Comparison of ENCODE assay signal across 12 cellular contexts in the genomic region with DNA sequence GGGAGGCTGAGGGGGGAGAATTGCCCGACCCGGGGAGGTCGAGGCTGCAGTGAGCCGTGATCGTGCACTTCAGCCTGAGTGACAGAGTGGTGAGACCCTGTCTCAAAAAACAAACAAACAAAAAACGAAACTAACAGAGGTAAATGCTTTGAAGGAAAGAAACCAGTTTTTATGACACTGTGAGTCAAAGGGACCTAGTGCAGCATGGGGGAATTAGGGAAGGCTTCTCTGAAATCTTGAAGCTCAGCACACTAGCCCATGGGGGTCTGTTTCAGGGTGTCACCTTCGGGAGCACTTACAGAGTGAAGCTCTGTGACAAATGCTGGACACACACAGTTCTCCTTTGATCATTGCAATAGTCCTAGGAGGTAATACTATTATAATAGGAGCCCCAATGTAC. TPM values are rescaled to one million over a fixed set of nuclear protein-coding genes. Genes with fewer than 3 reads are reported as not detected.
A peak's percentile ranks its signal among the peaks of the same experiment; 100 is the strongest.
DNase-seq lines count a peak whose midpoint lies in the region; ATAC-seq, FAIRE-seq and TF ChIP-seq lines count a peak whose summit lies in the region.
"Had no signal": no experiment of that assay in that cellular context is flagged by ENCODE, and none has a peak within 500 bp of the region (broad histone marks: within the 10 kb centered on the region; RNA-seq: fewer than 3 reads in every experiment).

No MANE protein-coding gene starts in this region.

- POLR2A ChIA-PET in A673 (lab: Charles Lee; ENCODE audit: low non-redundant PET) = interaction anchor here (0.9 kb wide), 1 partner anchor 329 kb away, joined by 3 read pairs; no protein-coding TSS in a partner anchor
- POLR2A ChIA-PET in OCI-LY7 (lab: Charles Lee) = interaction anchor here (1.1 kb wide), 1 partner anchor 12 kb away, joined by 8 read pairs; no protein-coding TSS in a partner anchor
- POLR2A ChIA-PET in H1 (lab: Charles Lee; ENCODE audit: partially characterized antibody) = interaction anchor here (0.8 to 0.9 kb wide), 2 partner anchors 9 to 15 kb away, joined by 4 read pairs; no protein-coding TSS in a partner anchor

- H3K4me3 Mint-ChIP-seq in neural progenitor cell = no peak overlapping the region

- H3K27me3 Mint-ChIP-seq in neural progenitor cell (ENCODE audit: insufficient read depth, low read depth) = peaks cover 4% of the 10 kb centered on the region

- H4K20me1 ChIP-seq in OCI-LY7 (ENCODE audit: insufficient read depth, low read length) = no peaks in the 10 kb centered on the region
- H4K20me1 ChIP-seq in H1 (replicated peaks in 1 of 2; ENCODE audit: control insufficient read depth in 1 of 2, insufficient read depth in 2 of 2, low read length in 2 of 2) = no peaks in the 10 kb centered on the region
- no peaks in the 10 kb centered on the region for H4K20me1 ChIP-seq in neural progenitor cell (ENCODE audit: low read depth)

- H2BK120ac ChIP-seq in H1 (replicated peaks; ENCODE audit: low read depth, low read length) = no peak overlapping the region

- peaks cover 56% of the 10 kb centered on the region for H3K4me1 ChIP-seq in A673 (ENCODE audit: insufficient read depth, low read length, poor library complexity, severe bottlenecking)
- H3K4me1 ChIP-seq in OCI-LY7 (ENCODE audit: insufficient read depth, low read length, poor library complexity, severe bottlenecking) = peaks cover 11% of the 10 kb centered on the region
- peaks cover 0 to 11% (median 4%) of the 10 kb centered on the region in 4 experiments; a peak in 5 of 7 replicates for H3K4me1 ChIP-seq in H1 (replicated peaks in 1 of 4; ENCODE audit: control insufficient read depth in 3 of 4, insufficient read depth in 4 of 4, low read length in 3 of 4)
- no peaks in the 10 kb centered on the region for H3K4me1 ChIP-seq in neural progenitor cell
- no peaks in the 10 kb centered on the region for H3K4me1 ChIP-seq in testis

- H3K4me3 ChIP-seq in A673 (ENCODE audit: low read depth, low read length, poor library complexity, severe bottlenecking) (no peak overlapping the region), OCI-LY7 (ENCODE audit: low read depth, low read length, poor library complexity, severe bottlenecking) (peak overlapping the region; percentile 9), H1 (ENCODE audit: extremely low read depth in 1 of 4, insufficient read depth in 2 of 4, low read depth in 3 of 4, low read length in 4 of 4) (no peak overlapping the region), neural progenitor cell (no peak overlapping the region), testis (no peak overlapping the region)

- H3K23ac ChIP-seq in H1 (ENCODE audit: insufficient read length) = no peak overlapping the region

- H3K4ac ChIP-seq in H1 (replicated peaks; ENCODE audit: insufficient read length, low read depth, low read length) = no peak overlapping the region

- no peaks in the 10 kb centered on the region for H3K27me3 ChIP-seq in A673 (replicated peaks; ENCODE audit: insufficient read depth, low read depth, low read length, poor library complexity)
- no peaks in the 10 kb centered on the region for H3K27me3 ChIP-seq in H1 (replicated peaks in 1 of 4; ENCODE audit: control insufficient read depth in 3 of 4, extremely low read depth in 1 of 4, insufficient read depth in 3 of 4, low read length in 3 of 4)
- no peaks in the 10 kb centered on the region for H3K27me3 ChIP-seq in neural progenitor cell
- H3K27me3 ChIP-seq in testis = no peaks in the 10 kb centered on the region

- no TSS peak for BruUV-seq in A673 (replicated peaks; lab: Mats Ljungman, UMichigan)
- no TSS peak for BruUV-seq in OCI-LY7 (replicated peaks; lab: Mats Ljungman, UMichigan)

- no peak overlapping the region for H2BK15ac ChIP-seq in H1 (ENCODE audit: low read length)

- no peak overlapping the region for H2AK5ac ChIP-seq in H1 (ENCODE audit: low read depth, low read length)

- no peak overlapping the region for H4K5ac ChIP-seq in H1 (ENCODE audit: insufficient read length, low read depth, low read length)

- no peaks in the 10 kb centered on the region for H3K23me2 ChIP-seq in H1 (ENCODE audit: low read depth, low read length)

- H3K9me2 ChIP-seq in OCI-LY7 (ENCODE audit: insufficient read depth, low read length) = no peaks in the 10 kb centered on the region

- H2AFZ ChIP-seq in OCI-LY7 (ENCODE audit: low read length) (peak overlapping the region; percentile 97), H1 (ENCODE audit: low read length) (no peak overlapping the region), neural progenitor cell (replicated peaks) (no peak overlapping the region)

- H4K91ac ChIP-seq in H1 (replicated peaks; ENCODE audit: insufficient read length, low read length) = no peak overlapping the region

- TF ChIP-seq CTCF in A673 (conservative IDR thresholded peaks at IDR 0.05; ENCODE audit: low read depth, low read length) (no peak), OCI-LY7 (conservative IDR thresholded peaks at IDR 0.05; ENCODE audit: low read length) (no peak), H1 (IDR thresholded peaks at IDR 0.05; ENCODE audit: control extremely low read depth in 1 of 3, insufficient read depth in 1 of 3, low read depth in 1 of 3, low read length in 3 of 3) (no peak), neural progenitor cell (IDR thresholded peaks at IDR 0.05) (no peak), testis (IDR thresholded peaks at IDR 0.05) (no peak)

- ATAC-seq in HG03520 (IDR thresholded peaks at IDR 0.05; ENCODE audit: unreplicated experiment) = no peak

- H3K27ac Mint-ChIP-seq in neural progenitor cell = peak overlapping the region; percentile 46

- peaks cover 40% of the 10 kb centered on the region for H3K4me1 Mint-ChIP-seq in neural progenitor cell

- intact Hi-C loops in A673 (cut with micrococcal nuclease; ENCODE audit: unreplicated experiment) = no loop called here
- intact Hi-C loops in OCI-LY7 (cut with micrococcal nuclease; ENCODE audit: unreplicated experiment) = no loop called here
- intact Hi-C loops in testis (cut with DNase I; ENCODE audit: low total_unique reads) = no loop called here

- no peaks in the 10 kb centered on the region for H3K79me1 ChIP-seq in H1 (ENCODE audit: low read depth, low read length)

- WGBS in H1 (ENCODE audit: extremely low coverage in 1 of 2, insufficient coverage in 1 of 2, insufficient read length in 1 of 2, insufficient replicate concordance in 2 of 2, low coverage in 1 of 2, low lambda C conversion rate in 2 of 2, missing lambda C conversion rate in 1 of 2), 2 experiments = 83% methylated on average over 7 of the region's 7 CpGs; no CpG with 5 or more reads in 1 of the 2 experiments
- WGBS in testis, 2 donors = 82 to 84% methylated on average over 7 of the region's 7 CpGs

- no peaks in the 10 kb centered on the region for H3K36me3 Mint-ChIP-seq in neural progenitor cell

- FAIRE-seq in H1 (lab: Jason Lieb, UNC) = no peak
- FAIRE-seq: GM18507 had no signal

- H3K9me3 ChIP-seq in A673 (ENCODE audit: low read depth, low read length, poor library complexity, severe bottlenecking) (peaks cover 7% of the 10 kb centered on the region), OCI-LY7 (ENCODE audit: low read length) (0 out of 2 replicates have a peak, but pooled peaks cover 14% of the 10 kb centered on the region), H1 (ENCODE audit: insufficient read depth in 2 of 2, low read depth in 1 of 2, low read length in 1 of 2) (peaks cover 3 to 6% of the 10 kb centered on the region in 2 experiments; a peak in 3 of 4 replicates), neural progenitor cell (ENCODE audit: low read depth) (no peaks in the 10 kb centered on the region), testis (no peaks in the 10 kb centered on the region)

- in situ Hi-C loops in ACHN (cut with HindIII; ENCODE audit: low pct_ligation_motif_present, low pct_unique_long_range_greater_than_20kb, low sequenced_read_pairs) = no loop called here

- TF ChIP-seq EP300 in H1 (IDR thresholded peaks at IDR 0.05; ENCODE audit: borderline replicate concordance in 1 of 2, low read depth in 2 of 2, low read length in 2 of 2) = no peak

- TF ChIP-seq POLR2A in H1 (IDR thresholded peaks at IDR 0.05; ENCODE audit: control extremely low read depth in 1 of 2, low read depth in 2 of 2, low read length in 2 of 2) = no peak
- no peak for TF ChIP-seq POLR2A in testis (IDR thresholded peaks at IDR 0.05)

- no peak overlapping the region for H2BK12ac ChIP-seq in H1 (ENCODE audit: low read depth, low read length)

- peak overlapping the region; percentile 29; the same call in 1 of the 2 replicates for H2BK5ac ChIP-seq in H1 (ENCODE audit: low read depth, low read length)

- H4K8ac ChIP-seq in H1 (ENCODE audit: extremely low read depth, insufficient read depth, low read length) = no peak overlapping the region; the same call in 1 of the 2 replicates

- H3K36me3 ChIP-seq in A673 (ENCODE audit: insufficient read depth, low read length, poor library complexity, severe bottlenecking) = no peaks in the 10 kb centered on the region
- H3K36me3 ChIP-seq in OCI-LY7 (ENCODE audit: insufficient read depth, low read length) = no peaks in the 10 kb centered on the region
- H3K36me3 ChIP-seq in H1 (ENCODE audit: control insufficient read depth in 2 of 4, insufficient read depth in 4 of 4, low read length in 3 of 4) = no peaks in the 10 kb centered on the region
- no peaks in the 10 kb centered on the region for H3K36me3 ChIP-seq in neural progenitor cell
- H3K36me3 ChIP-seq in testis (ENCODE audit: low read depth, missing control alignments) = no peaks in the 10 kb centered on the region

- no peak overlapping the region for H3K56ac ChIP-seq in H1 (replicated peaks; ENCODE audit: insufficient read length, low read depth, low read length)

- H3K9me3 Mint-ChIP-seq in neural progenitor cell = peaks cover 6% of the 10 kb centered on the region

- H3K27ac ChIP-seq in A673 (ENCODE audit: low read depth, low read length, poor library complexity, severe bottlenecking) (peak overlapping the region; percentile 90), OCI-LY7 (ENCODE audit: low read depth, low read length, poor library complexity, severe bottlenecking) (no peak overlapping the region), H1 (ENCODE audit: low read depth, low read length) (no peak overlapping the region), neural progenitor cell (no peak overlapping the region), testis (peak overlapping the region in 1 of 2 donors; percentile 65)

- no peak for TF ChIP-seq RAD21 in H1 (IDR thresholded peaks at IDR 0.05 in 1 of 2, conservative IDR thresholded peaks at IDR 0.05 in 1 of 2; ENCODE audit: low read depth in 2 of 2, low read length in 2 of 2)

- no peaks in the 10 kb centered on the region for H3F3A ChIP-seq in neural progenitor cell (ENCODE audit: low read depth)

- DNase-seq in A673 (ENCODE audit: low spot score) (no peak), OCI-LY7 (ENCODE audit: low spot score) (no peak), H1 (ENCODE audit: low read depth in 1 of 2, low spot score in 2 of 2) (no peak), neural progenitor cell (ENCODE audit: low spot score) (no peak), ACHN (no peak), cerebellar cortex (ENCODE audit: low spot score) (no peak), testis (no peak)
- DNase-seq: central memory CD4-positive, alpha-beta T cell; NCI-H187; SHP77 treated with DMSO at 0.1 percent for 48 hours had no signal

- no peak overlapping the region for H3K14ac ChIP-seq in H1 (ENCODE audit: insufficient read length)

- no peak overlapping the region for H3K18ac ChIP-seq in H1 (ENCODE audit: extremely low read depth, low read length)

- H3K4me2 ChIP-seq in OCI-LY7 (ENCODE audit: low read length) (peak overlapping the region; percentile 46), H1 (ENCODE audit: insufficient read depth in 1 of 2, low read depth in 2 of 2, low read length in 2 of 2) (no peak overlapping the region; a peak in 1 of 4 replicates), neural progenitor cell (no peak overlapping the region)

- no peak overlapping the region for H3K9ac ChIP-seq in H1 (replicated peaks in 1 of 4; ENCODE audit: extremely low read depth in 1 of 4, low read depth in 3 of 4, low read length in 3 of 4)
- no peak overlapping the region for H3K9ac ChIP-seq in neural progenitor cell

- H3K79me2 ChIP-seq in OCI-LY7 (ENCODE audit: insufficient read depth, low read depth, low read length) (no peaks in the 10 kb centered on the region), H1 (ENCODE audit: control insufficient read depth in 1 of 2, insufficient read depth in 2 of 2, low read length in 2 of 2) (no peaks in the 10 kb centered on the region), neural progenitor cell (ENCODE audit: low read depth) (no peaks in the 10 kb centered on the region)

- CTCF ChIA-PET in A673 (lab: Charles Lee) = interaction anchor here (0.6 to 1.2 kb wide), 3 partner anchors 37 to 49 kb away, joined by 3 to 7 read pairs (median 3); partner anchors contain the start of gene SYT17
- CTCF ChIA-PET in OCI-LY7 (lab: Charles Lee; ENCODE audit: unreplicated experiment) = no interaction called here
- CTCF ChIA-PET in H1 (lab: Charles Lee; ENCODE audit: partially characterized antibody) = interaction anchor here (1.3 to 2.5 kb wide), 4 partner anchors 13 to 30 kb away, joined by 3 to 7 read pairs (median 3); partner anchors contain the start of gene ITPRIPL2

- H2BK20ac ChIP-seq in H1 (ENCODE audit: low read length) = no peak overlapping the region; the same call in 1 of the 2 replicates

RNA-seq across cellular contexts. Expression of gene ITPRIPL2, which starts 16.6 kb away (rescaled TPM):
- total RNA-seq in A673 (2021) = 20.2 and 22.8 TPM in 2 replicates
- 0.03 TPM in 1 of 2 replicates, not detected in the other for total RNA-seq in OCI-LY7 (2014; rRNA removed; shearing (Covaris generic))
- not detected in 2 replicates for total RNA-seq in OCI-LY7 (2022)
- 3.3 and 3.4 TPM in 2 replicates for total RNA-seq in H1 (2021; fragmentation: NEBNext Ultra II Directional; extraction: Animal tissue kit (Norgen Biotek cat#: 25700))
- 1.1 and 1.8 TPM in 2 replicates for polyA plus RNA-seq in H1 (2011; rRNA removed)
- polyA plus RNA-seq in H1 (2011; cell fraction: cytosol; rRNA removed) = 1.4 TPM
- 1.9 TPM for polyA plus RNA-seq in H1 (2011; cell fraction: nucleus; rRNA removed)
- 1.1 to 1.5 TPM (median 1.3 TPM) in 4 replicates for polyA plus RNA-seq in H1 (2012, experiment 1 of 2)
- polyA plus RNA-seq in H1 (2012, experiment 2 of 2) = 0.29 TPM
- 1.8 TPM for polyA plus RNA-seq in H1 (2013, experiment 1 of 2)
- 1.9 TPM for polyA plus RNA-seq in H1 (2013, experiment 2 of 2)
- polyA minus RNA-seq in H1 (2011; rRNA and poly(A)+ RNA removed) = 1.5 and 2.1 TPM in 2 replicates
- 3.7 TPM for polyA minus RNA-seq in H1 (2011; cell fraction: cytosol; rRNA and poly(A)+ RNA removed)
- polyA minus RNA-seq in H1 (2011; cell fraction: nucleus; rRNA and poly(A)+ RNA removed) = 3.6 TPM
- total RNA-seq in neural progenitor cell (ENCODE audit: low replicate concordance) = 3.7 and 5.4 TPM in 2 replicates
- total RNA-seq in testis = 10 to 100 TPM; 15.7 to 24.6 TPM
- polyA plus RNA-seq in testis (ENCODE audit: insufficient read depth, low read depth, low replicate concordance) = 8.5 TPM

RNA-seq across cellular contexts. Expression of gene SYT17, which starts 37.7 kb away (rescaled TPM):
- total RNA-seq in A673 (2021) = 0.24 and 0.61 TPM in 2 replicates
- total RNA-seq in OCI-LY7 (2014; rRNA removed; shearing (Covaris generic)) = 7.1 and 10.3 TPM in 2 replicates
- 6.0 and 6.2 TPM in 2 replicates for total RNA-seq in OCI-LY7 (2022)
- 5.6 and 5.8 TPM in 2 replicates for total RNA-seq in H1 (2021; fragmentation: NEBNext Ultra II Directional; extraction: Animal tissue kit (Norgen Biotek cat#: 25700))
- 18.1 and 26.6 TPM in 2 replicates for polyA plus RNA-seq in H1 (2011; rRNA removed)
- 13.5 TPM for polyA plus RNA-seq in H1 (2011; cell fraction: cytosol; rRNA removed)
- 30.8 TPM for polyA plus RNA-seq in H1 (2011; cell fraction: nucleus; rRNA removed)
- 3.8 to 6.5 TPM (median 5.6 TPM) in 4 replicates for polyA plus RNA-seq in H1 (2012, experiment 1 of 2)
- polyA plus RNA-seq in H1 (2012, experiment 2 of 2) = 4.8 TPM
- 3.1 TPM for polyA plus RNA-seq in H1 (2013, experiment 1 of 2)
- polyA plus RNA-seq in H1 (2013, experiment 2 of 2) = 3.5 TPM
- 17.6 and 18.5 TPM in 2 replicates for polyA minus RNA-seq in H1 (2011; rRNA and poly(A)+ RNA removed)
- polyA minus RNA-seq in H1 (2011; cell fraction: cytosol; rRNA and poly(A)+ RNA removed) = 4.4 TPM
- 12.7 TPM for polyA minus RNA-seq in H1 (2011; cell fraction: nucleus; rRNA and poly(A)+ RNA removed)
- total RNA-seq in neural progenitor cell (ENCODE audit: low replicate concordance) = 7.2 TPM in 2 replicates
- 1 to 10 TPM; 3.1 to 3.7 TPM for total RNA-seq in testis
- polyA plus RNA-seq in testis (ENCODE audit: insufficient read depth, low read depth, low replicate concordance) = 0.75 TPM
